In the genomic region with DNA sequence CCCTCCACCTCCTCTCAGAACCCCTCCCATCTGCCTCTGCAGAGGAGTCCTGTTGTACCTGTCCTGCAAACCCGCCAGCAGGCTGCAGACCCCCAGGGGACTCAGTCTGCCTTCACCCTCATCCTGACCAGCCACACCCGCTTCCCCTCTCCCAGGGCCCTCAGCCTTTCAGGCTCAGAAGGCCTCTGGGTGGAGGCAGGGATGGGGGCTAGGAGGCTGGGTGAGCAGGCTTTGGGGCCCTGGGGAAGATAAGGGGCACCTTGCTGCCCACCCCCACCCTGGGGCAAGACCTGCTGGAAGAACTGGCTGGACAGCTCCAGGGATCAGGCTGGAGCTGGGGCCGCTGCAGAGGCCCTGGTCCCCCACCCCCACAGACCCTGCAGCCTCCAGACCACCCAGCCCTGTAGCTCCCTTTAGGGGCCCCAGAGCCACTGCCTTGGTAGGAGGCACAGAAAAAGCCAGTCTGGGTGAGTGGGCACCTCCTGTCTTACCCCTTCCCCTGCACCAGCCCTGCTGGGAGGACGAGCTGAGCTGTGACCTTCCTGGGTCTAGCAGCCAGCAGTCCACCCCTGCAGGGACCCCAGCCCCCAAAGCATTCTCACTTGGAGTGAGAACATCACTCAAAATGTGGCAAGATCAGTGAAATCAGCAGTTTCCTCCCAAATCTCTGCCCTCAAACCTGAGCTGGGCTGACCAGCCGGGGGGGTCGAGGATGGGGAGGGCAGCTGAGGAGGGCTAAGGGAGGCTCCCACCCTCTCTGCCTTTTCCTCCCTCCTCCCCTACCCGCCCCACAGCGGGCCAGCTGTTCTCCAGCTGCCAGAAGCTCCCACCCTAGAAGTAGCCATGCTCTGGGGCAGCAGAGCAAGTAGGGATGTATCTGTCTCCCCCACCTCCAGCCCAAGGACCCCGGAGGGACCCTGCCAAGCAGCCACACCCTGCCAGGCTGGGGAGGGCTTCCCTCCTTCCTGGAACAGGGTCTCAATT, we compare ENCODE assay signal across 11 cellular contexts. TPM values are rescaled to one million over a fixed set of nuclear protein-coding genes. Genes with fewer than 3 reads are reported as not detected.
A peak's percentile ranks its signal among the peaks of the same experiment; 100 is the strongest.
DNase-seq lines count a peak whose midpoint lies in the region; ATAC-seq and TF ChIP-seq lines count a peak whose summit lies in the region.
"Had no signal": no experiment of that assay in that cellular context is flagged by ENCODE, and none has a peak within 500 bp of the region (broad histone marks: within the 10 kb centered on the region; RNA-seq: fewer than 3 reads in every experiment).

No MANE protein-coding gene starts in this region.

- ATAC-seq in GM19397 (IDR thresholded peaks at IDR 0.05; ENCODE audit: unreplicated experiment), result no peak

- TF ChIP-seq CTCF in brain (conservative IDR thresholded peaks at IDR 0.05) (no peak), tibial artery (IDR thresholded peaks at IDR 0.05) (no peak)

- intact Hi-C loops in tibial artery (cut with DNase I; ENCODE audit: low total_unique reads), result no loop called here

- H3K4me1 ChIP-seq in muscle layer of colon (ENCODE audit: insufficient read depth, low read length) (peaks cover 78% of the 10 kb centered on the region), tibial artery (peaks cover 0 to 89% (median 84%) of the 10 kb centered on the region in 4 donors)

- no peaks in the 10 kb centered on the region for H3K9me3 Mint-ChIP-seq in brain

- H3K4me3 ChIP-seq in muscle layer of colon (ENCODE audit: low read depth in 1 of 2, low read length in 2 of 2), result peak overlapping the region; percentile 20 to 69
- peak overlapping the region in 1 of 2 donors; percentile 44 for H3K4me3 ChIP-seq in tibial artery
- H3K4me3 ChIP-seq: adrenal gland had no signal

- H3K4me3 Mint-ChIP-seq in brain, result peak overlapping the region in 3 of 5 experiments; percentile 80 to 86 (median 82)

- H3K4me1 Mint-ChIP-seq in brain, result peaks cover 78% of the 10 kb centered on the region

- H3K27me3 ChIP-seq in muscle layer of colon (ENCODE audit: control insufficient read depth in 1 of 2, insufficient read depth in 2 of 2, low read length in 2 of 2), result no peaks in the 10 kb centered on the region
- H3K27me3 ChIP-seq in tibial artery, result no peaks in the 10 kb centered on the region
- H3K27me3 ChIP-seq: adrenal gland had no signal

- H3K9me3 ChIP-seq in muscle layer of colon (ENCODE audit: low read length) (no peaks in the 10 kb centered on the region), tibial artery (no peaks in the 10 kb centered on the region)
- H3K9me3 ChIP-seq: adrenal gland had no signal

- no peaks in the 10 kb centered on the region for H3K27me3 Mint-ChIP-seq in brain

- DNase-seq in NCI-H2171 treated with DMSO at 0.1 percent for 48 hours (lab: John Stamatoyannopoulos, UW) (peak; percentile 40), NCI-H2171 (lab: John Stamatoyannopoulos, UW) (no peak), tibial artery (no peak), GOT3 (lab: John Stamatoyannopoulos, UW) (no peak), NAMALWA (ENCODE audit: low spot score) (no peak)
- DNase-seq: adrenal gland, NCI-H1436 treated with DMSO at 0.1 percent for 48 hours, T-helper 2 cell had no signal

- H3K27ac ChIP-seq in muscle layer of colon (ENCODE audit: low read depth, low read length), result peak overlapping the region; percentile 99
- H3K27ac ChIP-seq in tibial artery, result peak overlapping the region; percentile 92 to 100

- H3K27ac Mint-ChIP-seq in brain, result peak overlapping the region in 4 of 5 experiments; percentile 83 to 98 (median 96)

- peak overlapping the region; percentile 98 for H3K9ac ChIP-seq in muscle layer of colon (ENCODE audit: low read length)

- no peaks in the 10 kb centered on the region for H3K36me3 ChIP-seq in muscle layer of colon (ENCODE audit: insufficient read depth, low read length)
- no peaks in the 10 kb centered on the region for H3K36me3 ChIP-seq in tibial artery
- H3K36me3 ChIP-seq: adrenal gland had no signal

- H3K36me3 Mint-ChIP-seq in brain, result no peaks in the 10 kb centered on the region

RNA-seq across cellular contexts. Expression of gene TEAD3, which starts 5.0 kb away (rescaled TPM):
- 8.9 TPM for polyA plus RNA-seq in brain (ENCODE audit: insufficient read depth, low read depth, low replicate concordance)

RNA-seq across cellular contexts. Expression of gene TULP1, which starts 20.8 kb away (rescaled TPM):
- not detected for polyA plus RNA-seq in brain (ENCODE audit: insufficient read depth, low read depth, low replicate concordance)

RNA-seq across cellular contexts. Expression of gene RPL10A, which starts 23.6 kb away (rescaled TPM):
- polyA plus RNA-seq in brain (ENCODE audit: insufficient read depth, low read depth, low replicate concordance), result 1,660 TPM

RNA-seq across cellular contexts. Expression of gene FANCE, which starts 39.7 kb away (rescaled TPM):
- polyA plus RNA-seq in brain (ENCODE audit: insufficient read depth, low read depth, low replicate concordance), result 20.9 TPM
